2 cellular contexts compared by ENCODE assay signal in the genomic region with DNA sequence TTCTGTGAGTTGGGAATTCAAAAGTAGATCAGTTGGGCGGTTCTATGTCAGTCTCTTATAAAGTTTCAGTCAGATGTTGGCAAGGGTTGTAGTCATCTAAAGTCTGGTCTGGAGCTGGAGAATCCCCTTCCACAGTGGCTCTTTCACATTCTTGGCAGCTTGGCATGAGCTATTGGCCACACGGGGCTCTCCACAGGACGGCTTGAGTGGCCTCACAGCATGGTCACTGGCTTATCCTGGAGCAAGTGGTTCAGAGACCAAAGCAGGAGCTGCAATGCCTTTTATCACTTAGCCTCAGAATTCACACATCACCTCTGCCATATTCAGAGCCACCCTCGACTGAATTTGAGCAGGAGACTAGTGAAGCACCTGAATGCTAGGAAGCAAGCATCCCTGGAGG.
TF ChIP-seq lines count a peak whose summit lies in the region.

No MANE protein-coding gene starts in this region.

TF ChIP-seq in GM23338, 12 proteins besides CTCF, POLR2A, EP300 and RAD21:
- TF ChIP-seq, protein P1, sequence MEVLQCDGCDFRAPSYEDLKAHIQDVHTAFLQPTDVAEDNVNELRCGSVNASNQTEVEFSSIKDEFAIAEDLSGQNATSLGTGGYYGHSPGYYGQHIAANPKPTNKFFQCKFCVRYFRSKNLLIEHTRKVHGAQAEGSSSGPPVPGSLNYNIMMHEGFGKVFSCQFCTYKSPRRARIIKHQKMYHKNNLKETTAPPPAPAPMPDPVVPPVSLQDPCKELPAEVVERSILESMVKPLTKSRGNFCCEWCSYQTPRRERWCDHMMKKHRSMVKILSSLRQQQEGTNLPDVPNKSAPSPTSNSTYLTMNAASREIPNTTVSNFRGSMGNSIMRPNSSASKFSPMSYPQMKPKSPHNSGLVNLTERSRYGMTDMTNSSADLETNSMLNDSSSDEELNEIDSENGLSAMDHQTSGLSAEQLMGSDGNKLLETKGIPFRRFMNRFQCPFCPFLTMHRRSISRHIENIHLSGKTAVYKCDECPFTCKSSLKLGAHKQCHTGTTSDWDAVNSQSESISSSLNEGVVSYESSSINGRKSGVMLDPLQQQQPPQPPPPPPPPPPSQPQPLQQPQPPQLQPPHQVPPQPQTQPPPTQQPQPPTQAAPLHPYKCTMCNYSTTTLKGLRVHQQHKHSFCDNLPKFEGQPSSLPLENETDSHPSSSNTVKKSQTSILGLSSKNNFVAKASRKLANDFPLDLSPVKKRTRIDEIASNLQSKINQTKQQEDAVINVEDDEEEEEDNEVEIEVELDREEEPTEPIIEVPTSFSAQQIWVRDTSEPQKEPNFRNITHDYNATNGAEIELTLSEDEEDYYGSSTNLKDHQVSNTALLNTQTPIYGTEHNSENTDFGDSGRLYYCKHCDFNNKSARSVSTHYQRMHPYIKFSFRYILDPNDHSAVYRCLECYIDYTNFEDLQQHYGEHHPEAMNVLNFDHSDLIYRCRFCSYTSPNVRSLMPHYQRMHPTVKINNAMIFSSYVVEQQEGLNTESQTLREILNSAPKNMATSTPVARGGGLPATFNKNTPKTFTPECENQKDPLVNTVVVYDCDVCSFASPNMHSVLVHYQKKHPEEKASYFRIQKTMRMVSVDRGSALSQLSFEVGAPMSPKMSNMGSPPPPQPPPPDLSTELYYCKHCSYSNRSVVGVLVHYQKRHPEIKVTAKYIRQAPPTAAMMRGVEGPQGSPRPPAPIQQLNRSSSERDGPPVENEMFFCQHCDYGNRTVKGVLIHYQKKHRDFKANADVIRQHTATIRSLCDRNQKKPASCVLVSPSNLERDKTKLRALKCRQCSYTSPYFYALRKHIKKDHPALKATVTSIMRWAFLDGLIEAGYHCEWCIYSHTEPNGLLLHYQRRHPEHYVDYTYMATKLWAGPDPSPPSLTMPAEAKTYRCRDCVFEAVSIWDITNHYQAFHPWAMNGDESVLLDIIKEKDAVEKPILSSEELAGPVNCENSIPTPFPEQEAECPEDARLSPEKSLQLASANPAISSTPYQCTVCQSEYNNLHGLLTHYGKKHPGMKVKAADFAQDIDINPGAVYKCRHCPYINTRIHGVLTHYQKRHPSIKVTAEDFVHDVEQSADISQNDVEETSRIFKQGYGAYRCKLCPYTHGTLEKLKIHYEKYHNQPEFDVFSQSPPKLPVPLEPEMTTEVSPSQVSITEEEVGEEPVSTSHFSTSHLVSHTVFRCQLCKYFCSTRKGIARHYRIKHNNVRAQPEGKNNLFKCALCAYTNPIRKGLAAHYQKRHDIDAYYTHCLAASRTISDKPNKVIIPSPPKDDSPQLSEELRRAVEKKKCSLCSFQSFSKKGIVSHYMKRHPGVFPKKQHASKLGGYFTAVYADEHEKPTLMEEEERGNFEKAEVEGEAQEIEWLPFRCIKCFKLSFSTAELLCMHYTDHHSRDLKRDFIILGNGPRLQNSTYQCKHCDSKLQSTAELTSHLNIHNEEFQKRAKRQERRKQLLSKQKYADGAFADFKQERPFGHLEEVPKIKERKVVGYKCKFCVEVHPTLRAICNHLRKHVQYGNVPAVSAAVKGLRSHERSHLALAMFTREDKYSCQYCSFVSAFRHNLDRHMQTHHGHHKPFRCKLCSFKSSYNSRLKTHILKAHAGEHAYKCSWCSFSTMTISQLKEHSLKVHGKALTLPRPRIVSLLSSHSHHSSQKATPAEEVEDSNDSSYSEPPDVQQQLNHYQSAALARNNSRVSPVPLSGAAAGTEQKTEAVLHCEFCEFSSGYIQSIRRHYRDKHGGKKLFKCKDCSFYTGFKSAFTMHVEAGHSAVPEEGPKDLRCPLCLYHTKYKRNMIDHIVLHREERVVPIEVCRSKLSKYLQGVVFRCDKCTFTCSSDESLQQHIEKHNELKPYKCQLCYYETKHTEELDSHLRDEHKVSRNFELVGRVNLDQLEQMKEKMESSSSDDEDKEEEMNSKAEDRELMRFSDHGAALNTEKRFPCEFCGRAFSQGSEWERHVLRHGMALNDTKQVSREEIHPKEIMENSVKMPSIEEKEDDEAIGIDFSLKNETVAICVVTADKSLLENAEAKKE (CRISPR knock-in tag; IDR thresholded peaks at IDR 0.05), result peak; percentile 72; the same call in 1 of the 2 replicates
- TF ChIP-seq JUNB (IDR thresholded peaks at IDR 0.05; ENCODE audit: unreplicated experiment), result no peak

TF ChIP-seq in H1, 55 proteins besides CTCF, POLR2A, EP300 and RAD21 (continued from another document):
- TF ChIP-seq HDAC2 (IDR thresholded peaks at IDR 0.05; ENCODE audit: borderline replicate concordance in 1 of 2, low read depth in 2 of 2, low read length in 2 of 2) (no peak), CHD1 (IDR thresholded peaks at IDR 0.05; ENCODE audit: low read depth, low read length) (no peak), CTBP2 (IDR thresholded peaks at IDR 0.05; ENCODE audit: borderline replicate concordance, insufficient read depth, insufficient read length, low read length) (no peak), YY1 (IDR thresholded peaks at IDR 0.05; ENCODE audit: low read depth, low read length) (0 out of 2 replicates have a peak, but pooled peaks have one; percentile 30), RBBP5 (IDR thresholded peaks at IDR 0.05; ENCODE audit: borderline replicate concordance, low read depth, low read length) (no peak), CREB1 (IDR thresholded peaks at IDR 0.05) (no peak), JUND (IDR thresholded peaks at IDR 0.05; ENCODE audit: low read length) (no peak), SP1 (IDR thresholded peaks at IDR 0.05; ENCODE audit: low read depth, low read length) (no peak), ATF3 (IDR thresholded peaks at IDR 0.05; ENCODE audit: insufficient read depth, low read depth, low read length) (no peak), KDM1A (IDR thresholded peaks at IDR 0.05; ENCODE audit: borderline replicate concordance, low read length) (no peak), BRCA1 (IDR thresholded peaks at IDR 0.05; ENCODE audit: low read depth, low read length) (no peak), RNF2 (IDR thresholded peaks at IDR 0.05; ENCODE audit: borderline replicate concordance, low read depth, low read length, missing control alignments, poor library complexity, severe bottlenecking) (no peak), EGR1 (IDR thresholded peaks at IDR 0.05; ENCODE audit: borderline replicate concordance, low read depth, low read length) (no peak), KDM4A (IDR thresholded peaks at IDR 0.05; ENCODE audit: low read depth, low read length, severe bottlenecking) (no peak), BACH1 (IDR thresholded peaks at IDR 0.05; ENCODE audit: low read length) (no peak), CEBPB (IDR thresholded peaks at IDR 0.05; ENCODE audit: low read depth, low read length) (no peak), POLR2AphosphoS5 (IDR thresholded peaks at IDR 0.05; ENCODE audit: low read depth, low read length) (no peak), SP2 (IDR thresholded peaks at IDR 0.05; ENCODE audit: low read length) (no peak), TEAD4 (IDR thresholded peaks at IDR 0.05; ENCODE audit: low read depth, low read length) (peak; percentile 52; the same call in 1 of the 2 replicates), JUN (IDR thresholded peaks at IDR 0.05; ENCODE audit: low read depth, low read length) (no peak)
- TF ChIP-seq, protein P2, sequence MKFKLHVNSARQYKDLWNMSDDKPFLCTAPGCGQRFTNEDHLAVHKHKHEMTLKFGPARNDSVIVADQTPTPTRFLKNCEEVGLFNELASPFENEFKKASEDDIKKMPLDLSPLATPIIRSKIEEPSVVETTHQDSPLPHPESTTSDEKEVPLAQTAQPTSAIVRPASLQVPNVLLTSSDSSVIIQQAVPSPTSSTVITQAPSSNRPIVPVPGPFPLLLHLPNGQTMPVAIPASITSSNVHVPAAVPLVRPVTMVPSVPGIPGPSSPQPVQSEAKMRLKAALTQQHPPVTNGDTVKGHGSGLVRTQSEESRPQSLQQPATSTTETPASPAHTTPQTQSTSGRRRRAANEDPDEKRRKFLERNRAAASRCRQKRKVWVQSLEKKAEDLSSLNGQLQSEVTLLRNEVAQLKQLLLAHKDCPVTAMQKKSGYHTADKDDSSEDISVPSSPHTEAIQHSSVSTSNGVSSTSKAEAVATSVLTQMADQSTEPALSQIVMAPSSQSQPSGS (IDR thresholded peaks at IDR 0.05; ENCODE audit: low read length), result no peak
- TF ChIP-seq, protein P3, sequence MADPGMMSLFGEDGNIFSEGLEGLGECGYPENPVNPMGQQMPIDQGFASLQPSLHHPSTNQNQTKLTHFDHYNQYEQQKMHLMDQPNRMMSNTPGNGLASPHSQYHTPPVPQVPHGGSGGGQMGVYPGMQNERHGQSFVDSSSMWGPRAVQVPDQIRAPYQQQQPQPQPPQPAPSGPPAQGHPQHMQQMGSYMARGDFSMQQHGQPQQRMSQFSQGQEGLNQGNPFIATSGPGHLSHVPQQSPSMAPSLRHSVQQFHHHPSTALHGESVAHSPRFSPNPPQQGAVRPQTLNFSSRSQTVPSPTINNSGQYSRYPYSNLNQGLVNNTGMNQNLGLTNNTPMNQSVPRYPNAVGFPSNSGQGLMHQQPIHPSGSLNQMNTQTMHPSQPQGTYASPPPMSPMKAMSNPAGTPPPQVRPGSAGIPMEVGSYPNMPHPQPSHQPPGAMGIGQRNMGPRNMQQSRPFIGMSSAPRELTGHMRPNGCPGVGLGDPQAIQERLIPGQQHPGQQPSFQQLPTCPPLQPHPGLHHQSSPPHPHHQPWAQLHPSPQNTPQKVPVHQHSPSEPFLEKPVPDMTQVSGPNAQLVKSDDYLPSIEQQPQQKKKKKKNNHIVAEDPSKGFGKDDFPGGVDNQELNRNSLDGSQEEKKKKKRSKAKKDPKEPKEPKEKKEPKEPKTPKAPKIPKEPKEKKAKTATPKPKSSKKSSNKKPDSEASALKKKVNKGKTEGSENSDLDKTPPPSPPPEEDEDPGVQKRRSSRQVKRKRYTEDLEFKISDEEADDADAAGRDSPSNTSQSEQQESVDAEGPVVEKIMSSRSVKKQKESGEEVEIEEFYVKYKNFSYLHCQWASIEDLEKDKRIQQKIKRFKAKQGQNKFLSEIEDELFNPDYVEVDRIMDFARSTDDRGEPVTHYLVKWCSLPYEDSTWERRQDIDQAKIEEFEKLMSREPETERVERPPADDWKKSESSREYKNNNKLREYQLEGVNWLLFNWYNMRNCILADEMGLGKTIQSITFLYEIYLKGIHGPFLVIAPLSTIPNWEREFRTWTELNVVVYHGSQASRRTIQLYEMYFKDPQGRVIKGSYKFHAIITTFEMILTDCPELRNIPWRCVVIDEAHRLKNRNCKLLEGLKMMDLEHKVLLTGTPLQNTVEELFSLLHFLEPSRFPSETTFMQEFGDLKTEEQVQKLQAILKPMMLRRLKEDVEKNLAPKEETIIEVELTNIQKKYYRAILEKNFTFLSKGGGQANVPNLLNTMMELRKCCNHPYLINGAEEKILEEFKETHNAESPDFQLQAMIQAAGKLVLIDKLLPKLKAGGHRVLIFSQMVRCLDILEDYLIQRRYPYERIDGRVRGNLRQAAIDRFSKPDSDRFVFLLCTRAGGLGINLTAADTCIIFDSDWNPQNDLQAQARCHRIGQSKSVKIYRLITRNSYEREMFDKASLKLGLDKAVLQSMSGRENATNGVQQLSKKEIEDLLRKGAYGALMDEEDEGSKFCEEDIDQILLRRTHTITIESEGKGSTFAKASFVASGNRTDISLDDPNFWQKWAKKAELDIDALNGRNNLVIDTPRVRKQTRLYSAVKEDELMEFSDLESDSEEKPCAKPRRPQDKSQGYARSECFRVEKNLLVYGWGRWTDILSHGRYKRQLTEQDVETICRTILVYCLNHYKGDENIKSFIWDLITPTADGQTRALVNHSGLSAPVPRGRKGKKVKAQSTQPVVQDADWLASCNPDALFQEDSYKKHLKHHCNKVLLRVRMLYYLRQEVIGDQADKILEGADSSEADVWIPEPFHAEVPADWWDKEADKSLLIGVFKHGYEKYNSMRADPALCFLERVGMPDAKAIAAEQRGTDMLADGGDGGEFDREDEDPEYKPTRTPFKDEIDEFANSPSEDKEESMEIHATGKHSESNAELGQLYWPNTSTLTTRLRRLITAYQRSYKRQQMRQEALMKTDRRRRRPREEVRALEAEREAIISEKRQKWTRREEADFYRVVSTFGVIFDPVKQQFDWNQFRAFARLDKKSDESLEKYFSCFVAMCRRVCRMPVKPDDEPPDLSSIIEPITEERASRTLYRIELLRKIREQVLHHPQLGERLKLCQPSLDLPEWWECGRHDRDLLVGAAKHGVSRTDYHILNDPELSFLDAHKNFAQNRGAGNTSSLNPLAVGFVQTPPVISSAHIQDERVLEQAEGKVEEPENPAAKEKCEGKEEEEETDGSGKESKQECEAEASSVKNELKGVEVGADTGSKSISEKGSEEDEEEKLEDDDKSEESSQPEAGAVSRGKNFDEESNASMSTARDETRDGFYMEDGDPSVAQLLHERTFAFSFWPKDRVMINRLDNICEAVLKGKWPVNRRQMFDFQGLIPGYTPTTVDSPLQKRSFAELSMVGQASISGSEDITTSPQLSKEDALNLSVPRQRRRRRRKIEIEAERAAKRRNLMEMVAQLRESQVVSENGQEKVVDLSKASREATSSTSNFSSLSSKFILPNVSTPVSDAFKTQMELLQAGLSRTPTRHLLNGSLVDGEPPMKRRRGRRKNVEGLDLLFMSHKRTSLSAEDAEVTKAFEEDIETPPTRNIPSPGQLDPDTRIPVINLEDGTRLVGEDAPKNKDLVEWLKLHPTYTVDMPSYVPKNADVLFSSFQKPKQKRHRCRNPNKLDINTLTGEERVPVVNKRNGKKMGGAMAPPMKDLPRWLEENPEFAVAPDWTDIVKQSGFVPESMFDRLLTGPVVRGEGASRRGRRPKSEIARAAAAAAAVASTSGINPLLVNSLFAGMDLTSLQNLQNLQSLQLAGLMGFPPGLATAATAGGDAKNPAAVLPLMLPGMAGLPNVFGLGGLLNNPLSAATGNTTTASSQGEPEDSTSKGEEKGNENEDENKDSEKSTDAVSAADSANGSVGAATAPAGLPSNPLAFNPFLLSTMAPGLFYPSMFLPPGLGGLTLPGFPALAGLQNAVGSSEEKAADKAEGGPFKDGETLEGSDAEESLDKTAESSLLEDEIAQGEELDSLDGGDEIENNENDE (IDR thresholded peaks at IDR 0.05; ENCODE audit: insufficient replicate concordance, low read length), result no peak
- TF ChIP-seq, protein P4, sequence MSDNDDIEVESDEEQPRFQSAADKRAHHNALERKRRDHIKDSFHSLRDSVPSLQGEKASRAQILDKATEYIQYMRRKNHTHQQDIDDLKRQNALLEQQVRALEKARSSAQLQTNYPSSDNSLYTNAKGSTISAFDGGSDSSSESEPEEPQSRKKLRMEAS (IDR thresholded peaks at IDR 0.05), result 0 out of 2 replicates have a peak, but pooled peaks have one; percentile 16
